In the genomic region with DNA sequence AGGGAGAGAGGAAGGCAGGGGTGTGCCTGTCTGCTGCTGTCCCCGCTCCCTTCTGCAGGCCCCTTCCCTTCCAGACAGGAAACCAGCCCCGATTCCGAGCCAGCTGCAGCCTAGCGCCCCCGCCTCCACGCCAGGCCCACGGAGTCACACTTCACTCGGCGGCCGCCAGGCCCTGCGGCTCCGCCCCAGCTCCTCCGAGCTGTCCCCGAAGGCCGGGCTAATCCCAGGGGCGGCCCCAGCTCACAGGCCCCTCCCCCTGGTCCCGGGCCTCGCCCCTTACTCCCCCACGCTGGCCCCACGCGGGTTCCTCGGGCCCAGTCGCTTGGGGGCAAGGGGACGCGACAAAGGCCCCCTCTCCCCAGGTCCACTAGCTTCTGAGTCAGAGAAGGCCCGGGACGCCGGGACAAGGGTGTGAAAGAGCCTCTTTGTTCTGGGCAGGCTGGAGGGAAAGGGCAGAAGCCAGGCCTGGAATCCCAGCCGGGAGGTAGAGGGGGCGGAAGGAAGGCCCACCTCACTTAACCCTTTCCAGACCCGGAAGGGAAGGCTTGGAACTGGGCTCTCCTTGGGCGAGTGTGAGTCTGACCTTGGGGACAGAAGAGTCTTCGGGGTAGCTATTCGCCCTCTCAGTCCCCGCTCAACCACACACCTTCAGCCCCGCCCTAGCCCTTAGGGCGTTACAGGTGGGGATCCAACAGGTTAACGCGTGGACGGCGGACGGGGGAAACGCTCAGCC, we compare ENCODE assay signal across 8 cellular contexts. TPM values are rescaled to one million over a fixed set of nuclear protein-coding genes. Genes with fewer than 3 reads are reported as not detected.
DNase-seq lines count a peak whose midpoint lies in the region; TF ChIP-seq lines count a peak whose summit lies in the region.

No MANE protein-coding gene starts in this region.

- H2AFZ ChIP-seq in GM23248, result peak overlapping the region; percentile 86

- peaks cover 32% of the 10 kb centered on the region for H3K79me2 ChIP-seq in GM23248 (ENCODE audit: insufficient read depth)

- TF ChIP-seq CTCF in GM12864 (IDR thresholded peaks at IDR 0.05; ENCODE audit: low read depth, low read length, missing control alignments), result peak; percentile 39
- TF ChIP-seq CTCF in astrocyte of the spinal cord (IDR thresholded peaks at IDR 0.05; ENCODE audit: low read depth, low read length), result peak; percentile 29

- DNase-seq in GM12864 (ENCODE audit: low read depth) (no peak), GM23248 (peak; percentile 93), astrocyte of the spinal cord (ENCODE audit: low read depth, low spot score) (peak; percentile 78), hippocampal formation (lab: John Stamatoyannopoulos, UW) (peak; percentile 89 to 95), putamen (ENCODE audit: low spot score) (peak; percentile 94)
- no peak for DNase-seq in Jurkat, Clone E6-1 (ENCODE audit: low read depth, low spot score)
- DNase-seq in activated CD4-positive, CD25-positive, alpha-beta regulatory T cell treated with anti-CD3 and anti-CD28 coated beads, Interleukin-2, amount 50 U/mL, for 72 hours, result no peak

- H3K9me3 ChIP-seq in GM23248 (ENCODE audit: low read depth), result no peaks in the 10 kb centered on the region

- H3K36me3 ChIP-seq in GM23248 (ENCODE audit: low read depth), result no peaks in the 10 kb centered on the region

- H3K9me2 ChIP-seq in GM23248 (ENCODE audit: insufficient read depth), result no peaks in the 10 kb centered on the region

- peak; percentile 40; the same call in 1 of the 2 replicates for TF ChIP-seq POLR2A in Raji (IDR thresholded peaks at IDR 0.05; ENCODE audit: insufficient read depth, low read depth, low read length)

- H3F3A ChIP-seq in GM23248 (ENCODE audit: insufficient read depth), result 0 out of 2 replicates have a peak, but pooled peaks cover 4% of the 10 kb centered on the region

- 6 to 12% methylated on average over 20 to 43 of the region's 43 CpGs for WGBS in GM23248 (ENCODE audit: low coverage in 1 of 2, low lambda C conversion rate in 2 of 2, missing lambda C conversion rate in 2 of 2), 2 experiments

- H3K4me3 ChIP-seq in GM12864 (ENCODE audit: low read depth, low read length) (peak overlapping the region; percentile 57), GM23248 (peak overlapping the region; percentile 79), astrocyte of the spinal cord (ENCODE audit: low read depth, low read length) (peak overlapping the region; percentile 61)
- H3K4me3 ChIP-seq in Jurkat, Clone E6-1 (ENCODE audit: low read length), result peak overlapping the region; percentile 20

- peaks cover 4% of the 10 kb centered on the region; the same call in 1 of the 2 replicates for H3K4me1 ChIP-seq in GM23248 (ENCODE audit: insufficient read depth)

- peak overlapping the region; percentile 79 for H3K9ac ChIP-seq in GM23248

- peak overlapping the region; percentile 34 for H3K27ac ChIP-seq in GM23248

- H4K20me1 ChIP-seq in GM23248 (ENCODE audit: insufficient read depth), result no peaks in the 10 kb centered on the region

- in situ Hi-C loops in GM23248 (cut with MboI), result no loop called here
- in situ Hi-C loops in astrocyte of the spinal cord (cut with HindIII; ENCODE audit: low sequenced_read_pairs), result no loop called here

- H3K27me3 ChIP-seq in GM23248 (replicated peaks; ENCODE audit: insufficient read depth), result no peaks in the 10 kb centered on the region

- H3K4me2 ChIP-seq in GM23248 (ENCODE audit: unreplicated experiment), result peak overlapping the region; percentile 93

RNA-seq across cellular contexts. Expression of gene RTKN, which starts 1.2 kb away (rescaled TPM):
- total RNA-seq in GM23248 (2014; rRNA removed; shearing (Covaris generic)), result 13.5 and 17.5 TPM in 2 replicates
- 13.0 and 14.5 TPM in 2 replicates for polyA plus RNA-seq in GM23248 (2016; fragmentation: Nextera tagmentation; extraction: Ambion mirVana)
- 2.0 TPM for polyA plus RNA-seq in Jurkat, Clone E6-1 (2012; ENCODE audit: insufficient read depth, insufficient read length)

RNA-seq across cellular contexts. Expression of gene INO80B, which starts 14.3 kb away (rescaled TPM):
- total RNA-seq in GM23248 (2014; rRNA removed; shearing (Covaris generic)), result 10.9 and 32.5 TPM in 2 replicates
- 3.8 and 4.9 TPM in 2 replicates for polyA plus RNA-seq in GM23248 (2016; fragmentation: Nextera tagmentation; extraction: Ambion mirVana)
- 33.5 TPM for polyA plus RNA-seq in Jurkat, Clone E6-1 (2012; ENCODE audit: insufficient read depth, insufficient read length)

RNA-seq across cellular contexts. Expression of gene WBP1, which starts 17.7 kb away (rescaled TPM):
- total RNA-seq in GM23248 (2014; rRNA removed; shearing (Covaris generic)), result 37.9 and 58.7 TPM in 2 replicates
- polyA plus RNA-seq in GM23248 (2016; fragmentation: Nextera tagmentation; extraction: Ambion mirVana), result 42.4 and 47.1 TPM in 2 replicates
- 88.4 TPM for polyA plus RNA-seq in Jurkat, Clone E6-1 (2012; ENCODE audit: insufficient read depth, insufficient read length)

RNA-seq across cellular contexts. Expression of gene WDR54, which starts 19.0 kb away (rescaled TPM):
- 33.4 and 45.0 TPM in 2 replicates for total RNA-seq in GM23248 (2014; rRNA removed; shearing (Covaris generic))
- 50.8 and 53.3 TPM in 2 replicates for polyA plus RNA-seq in GM23248 (2016; fragmentation: Nextera tagmentation; extraction: Ambion mirVana)
- polyA plus RNA-seq in Jurkat, Clone E6-1 (2012; ENCODE audit: insufficient read depth, insufficient read length), result 108 TPM

RNA-seq across cellular contexts. Expression of gene C2orf81, which starts 19.1 kb away (rescaled TPM):
- 1.6 and 3.5 TPM in 2 replicates for total RNA-seq in GM23248 (2014; rRNA removed; shearing (Covaris generic))
- 6.0 TPM in 2 replicates for polyA plus RNA-seq in GM23248 (2016; fragmentation: Nextera tagmentation; extraction: Ambion mirVana)
- 3.7 TPM for polyA plus RNA-seq in Jurkat, Clone E6-1 (2012; ENCODE audit: insufficient read depth, insufficient read length)

Comparison
In these comparisons a context has a peak if more than half of its experiments do, and no peak if none do; other contexts are left out.
1. DNase-seq: peak in GM23248 (single experiment), astrocyte of the spinal cord (single experiment), hippocampal formation (2 of 2) and putamen (single experiment); none in GM12864 (single experiment), Jurkat, Clone E6-1 (single experiment) and activated CD4-positive, CD25-positive, alpha-beta regulatory T cell treated with anti-CD3 and anti-CD28 coated beads, Interleukin-2, amount 50 U/mL, for 72 hours (single experiment).
2. H3K4me3 ChIP-seq: peak in every context shown above with its lines; median percentile 79 in GM23248; 61 in astrocyte of the spinal cord; 57 in GM12864; 20 in Jurkat, Clone E6-1.